In genomic region chr17:81884968-81885367, GRCh38 we compare ENCODE assay signal across 26 cellular contexts. TPM values are rescaled to one million over a fixed set of nuclear protein-coding genes. Genes with fewer than 3 reads are reported as not detected.
A peak's percentile ranks its signal among the peaks of the same experiment; 100 is the strongest.
DNase-seq lines count a peak whose midpoint lies in the region; ATAC-seq and TF ChIP-seq lines count a peak whose summit lies in the region.
"Had no signal": no experiment of that assay in that cellular context is flagged by ENCODE, and none has a peak within 500 bp of the region (broad histone marks: within the 10 kb centered on the region; RNA-seq: fewer than 3 reads in every experiment).

No MANE protein-coding gene starts in this region.

- H3K4me3 ChIP-seq in BLaER1 (no peak overlapping the region), psoas muscle (no peak overlapping the region)

- H3K27me3 ChIP-seq in BLaER1 (no peaks in the 10 kb centered on the region), psoas muscle (ENCODE audit: insufficient read depth in 3 of 3, low read length in 2 of 3) (no peaks in the 10 kb centered on the region)

- H3K27ac ChIP-seq in BLaER1 (no peak overlapping the region), psoas muscle (peak overlapping the region; percentile 96)
- H3K27ac ChIP-seq: C4-2B had no signal

- H3K4me1 ChIP-seq in BLaER1: peaks cover 8% of the 10 kb centered on the region
- peaks cover 43% of the 10 kb centered on the region for H3K4me1 ChIP-seq in psoas muscle

- H3K36me3 Mint-ChIP-seq in HFFc6 (ENCODE audit: low read depth) (peaks cover 40% of the 10 kb centered on the region), endothelial cell (ENCODE audit: low read depth, unreplicated experiment) (peaks cover 33% of the 10 kb centered on the region)
- H3K36me3 Mint-ChIP-seq in activated T-helper 2 cell treated with anti-CD3 and anti-CD28 coated beads, Interferon-gamma antibody, Interleukin-2, Interleukin-4, amounts not matched to agents 10 μg/mL and 5 μg/mL and 100 μg/mL, durations not matched to agents 14 hours and 24 hours and 36 hours (ENCODE audit: low read depth): peaks cover 83% of the 10 kb centered on the region

- H3K27me3 Mint-ChIP-seq in HFFc6 (ENCODE audit: insufficient read depth): peaks cover 4% of the 10 kb centered on the region
- peaks cover 7% of the 10 kb centered on the region for H3K27me3 Mint-ChIP-seq in endothelial cell (ENCODE audit: unreplicated experiment)
- no peaks in the 10 kb centered on the region for H3K27me3 Mint-ChIP-seq in activated T-helper 2 cell treated with anti-CD3 and anti-CD28 coated beads, Interferon-gamma antibody, Interleukin-2, Interleukin-4, amounts not matched to agents 10 μg/mL and 5 μg/mL and 100 μg/mL, durations not matched to agents 14 hours and 24 hours and 36 hours (ENCODE audit: low read depth)
- H3K27me3 Mint-ChIP-seq: activated B cell treated with CpG ODN at 0.5 μM for 24 hours had no signal

- intact Hi-C loops in psoas muscle (cut with DNase I): no loop called here
- intact Hi-C loops in activated T-helper 2 cell treated with anti-CD3 and anti-CD28 coated beads, Interferon-gamma antibody, Interleukin-2, Interleukin-4, amounts not matched to agents 10 μg/mL and 5 μg/mL and 100 μg/mL, durations not matched to agents 14 hours and 24 hours and 36 hours (cut with micrococcal nuclease): no loop called here

- DNase-seq in HFFc6: no peak
- DNase-seq in endothelial cell (ENCODE audit: low spot score): no peak
- DNase-seq in psoas muscle: no peak
- no peak for DNase-seq in NCI-H1105 treated with DMSO at 0.1 percent for 48 hours (lab: John Stamatoyannopoulos, UW)
- no peak for DNase-seq in NK-92 treated with Interleukin-12 subunit alpha and Interleukin-12 subunit beta, amount 100 ng/mL, for 24 hours (lab: John Stamatoyannopoulos, UW)
- no peak for DNase-seq in activated T-helper 2 cell treated with anti-CD3 and anti-CD28 coated beads, Interferon-gamma antibody, Interleukin-2, Interleukin-4, amounts not matched to agents 10 μg/mL and 5 μg/mL and 100 μg/mL, durations not matched to agents 14 hours and 24 hours and 36 hours (ENCODE audit: low spot score)
- DNase-seq: activated B cell treated with CpG ODN at 0.5 μM for 24 hours; activated CD4-positive, alpha-beta T cell treated with anti-CD3 and anti-CD28 coated beads, Interleukin-2, amount 50 U/mL, for 48 hours; activated naive CD4-positive, alpha-beta T cell treated with Interleukin-2 at 50 U/mL for 16 hours; amygdala; caudate nucleus; EL; HCEC 1CT; head of caudate nucleus; NCI-H1436 treated with DMSO at 0.1 percent for 48 hours; NCI-H2107; NCI-H446; NCI-H82; nucleus accumbens; OCI-M1; stimulated activated CD4-positive, alpha-beta T cell treated with anti-CD3 and anti-CD28 coated beads, Interleukin-2, amount 100 ng/mL, for 48 hours had no signal

- TF ChIP-seq CTCF in HFFc6 (IDR thresholded peaks at IDR 0.05): no peak
- TF ChIP-seq CTCF in endothelial cell (IDR thresholded peaks at IDR 0.05; ENCODE audit: unreplicated experiment): no peak
- no peak for TF ChIP-seq CTCF in psoas muscle (IDR thresholded peaks at IDR 0.05)

- H3K27ac Mint-ChIP-seq in HFFc6 (peak overlapping the region; percentile 69; the same call in 1 of the 2 replicates), endothelial cell (ENCODE audit: unreplicated experiment) (peak overlapping the region; percentile 36)
- no peak overlapping the region for H3K27ac Mint-ChIP-seq in activated T-helper 2 cell treated with anti-CD3 and anti-CD28 coated beads, Interferon-gamma antibody, Interleukin-2, Interleukin-4, amounts not matched to agents 10 μg/mL and 5 μg/mL and 100 μg/mL, durations not matched to agents 14 hours and 24 hours and 36 hours
- H3K27ac Mint-ChIP-seq: activated B cell treated with CpG ODN at 0.5 μM for 24 hours had no signal

- no peak overlapping the region for H3K4me2 ChIP-seq in BLaER1

- H3K36me3 ChIP-seq in BLaER1 (peaks cover 100% of the 10 kb centered on the region), psoas muscle (ENCODE audit: insufficient read depth in 1 of 2, low read depth in 1 of 2) (peaks cover 0 to 68% of the 10 kb centered on the region in 2 donors)

- no peaks in the 10 kb centered on the region for H3K9me3 ChIP-seq in BLaER1
- no peaks in the 10 kb centered on the region for H3K9me3 ChIP-seq in psoas muscle

- H3K9me3 Mint-ChIP-seq in HFFc6 (no peaks in the 10 kb centered on the region), endothelial cell (ENCODE audit: unreplicated experiment) (no peaks in the 10 kb centered on the region)
- H3K9me3 Mint-ChIP-seq in activated T-helper 2 cell treated with anti-CD3 and anti-CD28 coated beads, Interferon-gamma antibody, Interleukin-2, Interleukin-4, amounts not matched to agents 10 μg/mL and 5 μg/mL and 100 μg/mL, durations not matched to agents 14 hours and 24 hours and 36 hours: no peaks in the 10 kb centered on the region
- H3K9me3 Mint-ChIP-seq: activated B cell treated with CpG ODN at 0.5 μM for 24 hours; stimulated activated effector memory CD8-positive, alpha-beta T cell treated with anti-CD3 and anti-CD28 coated beads, Interleukin-12 subunit alpha, Interleukin-12 subunit beta, amount 100 ng/mL, for 72 hours had no signal

- H3K4me1 Mint-ChIP-seq in HFFc6 (ENCODE audit: low read depth): peaks cover 32% of the 10 kb centered on the region
- peaks cover 7% of the 10 kb centered on the region for H3K4me1 Mint-ChIP-seq in endothelial cell (ENCODE audit: unreplicated experiment)
- peaks cover 16% of the 10 kb centered on the region for H3K4me1 Mint-ChIP-seq in activated T-helper 2 cell treated with anti-CD3 and anti-CD28 coated beads, Interferon-gamma antibody, Interleukin-2, Interleukin-4, amounts not matched to agents 10 μg/mL and 5 μg/mL and 100 μg/mL, durations not matched to agents 14 hours and 24 hours and 36 hours (ENCODE audit: low read depth)

- WGBS in psoas muscle, 3 donors: 87 to 89% (median 87%) methylated on average over 5 of the region's 5 CpGs

- peaks cover 66% of the 10 kb centered on the region for H4K20me1 ChIP-seq in BLaER1

- no peak overlapping the region for H3K4me3 Mint-ChIP-seq in HFFc6
- peak overlapping the region; percentile 59 for H3K4me3 Mint-ChIP-seq in endothelial cell (ENCODE audit: unreplicated experiment)
- no peak overlapping the region for H3K4me3 Mint-ChIP-seq in activated T-helper 2 cell treated with anti-CD3 and anti-CD28 coated beads, Interferon-gamma antibody, Interleukin-2, Interleukin-4, amounts not matched to agents 10 μg/mL and 5 μg/mL and 100 μg/mL, durations not matched to agents 14 hours and 24 hours and 36 hours (ENCODE audit: low read depth)
- H3K4me3 Mint-ChIP-seq: activated B cell treated with CpG ODN at 0.5 μM for 24 hours; stimulated activated effector memory CD8-positive, alpha-beta T cell treated with anti-CD3 and anti-CD28 coated beads, Interleukin-12 subunit alpha, Interleukin-12 subunit beta, amount 100 ng/mL, for 72 hours had no signal

- 0 out of 2 replicates have a peak overlapping the region, but pooled peaks have one; percentile 15 for H3K9ac ChIP-seq in BLaER1

- ATAC-seq in psoas muscle: no peak
- ATAC-seq: Right ventricle myocardium inferior had no signal

RNA-seq across cellular contexts. Expression of gene ALYREF, which starts 6.4 kb away (rescaled TPM):
- total RNA-seq in HFFc6 (2021; fragmentation: NEBNext Ultra II Directional; extraction: Animal tissue kit (Norgen Biotek cat#: 25700)): 100 to 1,000 TPM; 101 to 151 (median 135) TPM
- 127 TPM for total RNA-seq in endothelial cell (ENCODE audit: unreplicated experiment)
- total RNA-seq in psoas muscle: 10 to 100 TPM; 23.0 to 58.4 (median 47.1) TPM
- polyA plus RNA-seq in psoas muscle: 10 to 100 TPM; 37.5 to 79.8 (median 43.8) TPM
- 237 and 240 TPM in 2 replicates for total RNA-seq in activated T-helper 2 cell treated with anti-CD3 and anti-CD28 coated beads, Interferon-gamma antibody, Interleukin-2, Interleukin-4, amounts not matched to agents 10 μg/mL and 5 μg/mL and 100 μg/mL, durations not matched to agents 14 hours and 24 hours and 36 hours

RNA-seq across cellular contexts. Expression of gene ANAPC11, which starts 6.6 kb away (rescaled TPM):
- total RNA-seq in HFFc6 (2021; fragmentation: NEBNext Ultra II Directional; extraction: Animal tissue kit (Norgen Biotek cat#: 25700)): 100 to 1,000 TPM; 151 to 169 (median 156) TPM
- total RNA-seq in endothelial cell (ENCODE audit: unreplicated experiment) (121 TPM), psoas muscle (100 to 1,000 TPM; 118 to 208 (median 135) TPM)
- 100 to 1,000 TPM; 273 to 369 (median 323) TPM for polyA plus RNA-seq in psoas muscle
- 108 and 119 TPM in 2 replicates for total RNA-seq in activated T-helper 2 cell treated with anti-CD3 and anti-CD28 coated beads, Interferon-gamma antibody, Interleukin-2, Interleukin-4, amounts not matched to agents 10 μg/mL and 5 μg/mL and 100 μg/mL, durations not matched to agents 14 hours and 24 hours and 36 hours

RNA-seq across cellular contexts. Expression of gene ARHGDIA, which starts 13.8 kb away (rescaled TPM):
- 1,000 to 10,000 TPM in 1 of 6 experiments, 100 to 1,000 TPM in 5; 758 to 1,040 (median 908) TPM for total RNA-seq in HFFc6 (2021; fragmentation: NEBNext Ultra II Directional; extraction: Animal tissue kit (Norgen Biotek cat#: 25700))
- total RNA-seq in endothelial cell (ENCODE audit: unreplicated experiment) (443 TPM), psoas muscle (100 to 1,000 TPM in 3 of 4 donors, 10 to 100 TPM in 1; 88.3 to 192 (median 160) TPM)
- 100 to 1,000 TPM in 2 of 3 donors, 10 to 100 TPM in 1; 79.1 to 268 (median 100) TPM for polyA plus RNA-seq in psoas muscle
- total RNA-seq in activated T-helper 2 cell treated with anti-CD3 and anti-CD28 coated beads, Interferon-gamma antibody, Interleukin-2, Interleukin-4, amounts not matched to agents 10 μg/mL and 5 μg/mL and 100 μg/mL, durations not matched to agents 14 hours and 24 hours and 36 hours: 713 and 715 TPM in 2 replicates

RNA-seq across cellular contexts. Expression of gene NPB, which starts 17.1 kb away (rescaled TPM):
- 1 to 10 TPM in 1 of 6 experiments, under 1 TPM in 5; 0.53 to 1.5 (median 0.71) TPM for total RNA-seq in HFFc6 (2021; fragmentation: NEBNext Ultra II Directional; extraction: Animal tissue kit (Norgen Biotek cat#: 25700))
- total RNA-seq in endothelial cell (ENCODE audit: unreplicated experiment) (0.56 TPM), psoas muscle (under 1 TPM; 0.42 to 0.78 (median 0.55) TPM)
- polyA plus RNA-seq in psoas muscle: 1 to 10 TPM in 1 of 3 donors, under 1 TPM in 2; 0.73 to 2.9 (median 0.76) TPM
- 0.28 and 0.39 TPM in 2 replicates for total RNA-seq in activated T-helper 2 cell treated with anti-CD3 and anti-CD28 coated beads, Interferon-gamma antibody, Interleukin-2, Interleukin-4, amounts not matched to agents 10 μg/mL and 5 μg/mL and 100 μg/mL, durations not matched to agents 14 hours and 24 hours and 36 hours
- total RNA-seq: lung microvascular endothelial cell had no signal

RNA-seq across cellular contexts. Expression of gene P4HB, which starts 24.6 kb away (rescaled TPM):
- total RNA-seq in HFFc6 (2021; fragmentation: NEBNext Ultra II Directional; extraction: Animal tissue kit (Norgen Biotek cat#: 25700)): 100 to 1,000 TPM; 790 to 981 (median 910) TPM
- total RNA-seq in endothelial cell (ENCODE audit: unreplicated experiment) (678 TPM), psoas muscle (100 to 1,000 TPM; 244 to 361 (median 296) TPM)
- 100 to 1,000 TPM; 236 to 384 (median 267) TPM for polyA plus RNA-seq in psoas muscle
- total RNA-seq in activated T-helper 2 cell treated with anti-CD3 and anti-CD28 coated beads, Interferon-gamma antibody, Interleukin-2, Interleukin-4, amounts not matched to agents 10 μg/mL and 5 μg/mL and 100 μg/mL, durations not matched to agents 14 hours and 24 hours and 36 hours: 545 and 603 TPM in 2 replicates
